1 cellular context compared by ENCODE assay signal in genomic region chr11:100681064-100681502, GRCh38.
A peak's percentile ranks its signal among the peaks of the same experiment; 100 is the strongest.
TF ChIP-seq lines count a peak whose summit lies in the region.

No MANE protein-coding gene starts in this region.

TF ChIP-seq in HepG2, 621 proteins besides CTCF, POLR2A, EP300 and RAD21 (continued from another document and continues in another):
- TF ChIP-seq TFAP4 (IDR thresholded peaks at IDR 0.05; ENCODE audit: borderline replicate concordance, low read depth) (peak; percentile 15; the same call in 1 of the 2 replicates), BATF2 (CRISPR knock-in tag; IDR thresholded peaks at IDR 0.05) (no peak), ZNF33B (CRISPR knock-in tag; IDR thresholded peaks at IDR 0.05) (no peak), TEAD2 (CRISPR knock-in tag; IDR thresholded peaks at IDR 0.05) (no peak), AKAP8 (CRISPR knock-in tag; IDR thresholded peaks at IDR 0.05) (no peak), SUZ12 (IDR thresholded peaks at IDR 0.05; ENCODE audit: low read depth, low read length) (no peak), ZNF282 (IDR thresholded peaks at IDR 0.05; ENCODE audit: partially characterized antibody) (no peak), KDM4B (CRISPR knock-in tag; IDR thresholded peaks at IDR 0.05) (no peak), POLR2G (IDR thresholded peaks at IDR 0.05; ENCODE audit: low read depth, low read length) (no peak), PBX3 (CRISPR knock-in tag; IDR thresholded peaks at IDR 0.05; ENCODE audit: borderline replicate concordance) (no peak), PHF20 (CRISPR knock-in tag; IDR thresholded peaks at IDR 0.05) (no peak), IKZF4 (CRISPR knock-in tag; IDR thresholded peaks at IDR 0.05; ENCODE audit: borderline replicate concordance, low read depth, not compliant biosample characterization) (no peak), ZFP91 (CRISPR knock-in tag; IDR thresholded peaks at IDR 0.05; ENCODE audit: borderline replicate concordance) (no peak), AHDC1 (CRISPR knock-in tag; IDR thresholded peaks at IDR 0.05; ENCODE audit: borderline replicate concordance) (no peak), BRCA1 (CRISPR knock-in tag; IDR thresholded peaks at IDR 0.05) (no peak), ZBTB8A (CRISPR knock-in tag; IDR thresholded peaks at IDR 0.05; ENCODE audit: borderline replicate concordance, low read depth) (no peak), YEATS4 (CRISPR knock-in tag; IDR thresholded peaks at IDR 0.05; ENCODE audit: borderline replicate concordance) (no peak), ZEB1 (IDR thresholded peaks at IDR 0.05; ENCODE audit: insufficient replicate concordance, low read depth) (no peak), KLF11 (CRISPR knock-in tag; IDR thresholded peaks at IDR 0.05) (no peak), RBAK (CRISPR knock-in tag; IDR thresholded peaks at IDR 0.05) (peak; percentile 74; the same call in 1 of the 2 replicates), DRAP1 (CRISPR knock-in tag; IDR thresholded peaks at IDR 0.05) (no peak; the same call in 1 of the 2 replicates), ZBTB3 (CRISPR knock-in tag; IDR thresholded peaks at IDR 0.05; ENCODE audit: borderline replicate concordance, low read depth) (no peak), ZKSCAN8 (CRISPR knock-in tag; IDR thresholded peaks at IDR 0.05; ENCODE audit: borderline replicate concordance) (no peak), ELF3 (CRISPR knock-in tag; IDR thresholded peaks at IDR 0.05) (peak; percentile 77), SKI (IDR thresholded peaks at IDR 0.05; ENCODE audit: partially characterized antibody) (no peak), ZNF776 (CRISPR knock-in tag; IDR thresholded peaks at IDR 0.05) (no peak), CEBPG (CRISPR knock-in tag; IDR thresholded peaks at IDR 0.05) (no peak), ZBTB1 (CRISPR knock-in tag; IDR thresholded peaks at IDR 0.05; ENCODE audit: borderline replicate concordance) (no peak), DZIP1 (CRISPR knock-in tag; IDR thresholded peaks at IDR 0.05) (no peak), ZBTB2 (CRISPR knock-in tag; IDR thresholded peaks at IDR 0.05; ENCODE audit: low read depth) (no peak), LRRFIP1 (CRISPR knock-in tag; conservative IDR thresholded peaks at IDR 0.05) (no peak), ZBTB33 (CRISPR knock-in tag; IDR thresholded peaks at IDR 0.05) (no peak), ZNF496 (CRISPR knock-in tag; IDR thresholded peaks at IDR 0.05; ENCODE audit: insufficient replicate concordance) (no peak), MYC (CRISPR knock-in tag; IDR thresholded peaks at IDR 0.05; ENCODE audit: borderline replicate concordance) (no peak), PHF21A (CRISPR knock-in tag; IDR thresholded peaks at IDR 0.05) (no peak), CERS6 (CRISPR knock-in tag; IDR thresholded peaks at IDR 0.05) (no peak), THAP11 (CRISPR knock-in tag; IDR thresholded peaks at IDR 0.05) (0 out of 2 replicates have a peak, but pooled peaks have one; percentile 14), AGO2 (optimal IDR thresholded peaks at IDR 0.05; ENCODE audit: low read depth, low read length) (no peak)
